Comparison of ENCODE assay signal across 14 cellular contexts in the genomic region with DNA sequence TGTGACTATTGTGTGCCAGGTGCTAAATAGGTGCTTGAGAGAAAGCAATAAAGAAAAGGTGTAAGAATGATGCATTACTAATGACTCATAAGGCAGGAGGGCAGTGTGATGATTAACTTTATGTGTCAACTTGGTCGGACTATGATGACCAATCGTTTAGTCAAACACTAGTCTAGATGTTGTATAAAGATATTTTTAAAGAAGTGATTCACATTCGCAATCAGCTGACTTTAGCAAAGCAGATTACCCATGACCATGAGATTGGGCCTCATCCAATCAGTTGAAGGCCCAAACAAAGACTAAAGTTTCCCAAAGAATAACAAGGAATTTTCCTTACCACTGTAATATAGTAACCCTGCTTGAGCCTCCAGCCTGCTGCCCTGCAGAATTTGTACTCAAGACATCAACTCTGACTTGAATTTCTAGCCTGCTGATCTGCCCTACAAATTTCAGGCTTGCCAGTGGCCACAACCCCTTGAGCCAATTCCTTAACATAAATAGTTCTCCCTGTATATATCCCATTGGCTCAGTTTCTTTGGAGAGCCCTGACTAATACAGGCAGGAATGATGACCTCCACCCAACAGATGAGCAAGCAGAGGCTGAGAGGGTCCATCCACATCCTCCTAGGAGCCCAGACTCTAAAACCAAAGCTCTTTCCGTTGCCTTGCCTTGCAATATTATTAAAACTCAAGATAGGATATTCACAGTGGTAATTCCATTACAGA.
A peak's percentile ranks its signal among the peaks of the same experiment; 100 is the strongest.
DNase-seq lines count a peak whose midpoint lies in the region; ATAC-seq and TF ChIP-seq lines count a peak whose summit lies in the region.
"Had no signal": no experiment of that assay in that cellular context is flagged by ENCODE, and none has a peak within 500 bp of the region (broad histone marks: within the 10 kb centered on the region; RNA-seq: fewer than 3 reads in every experiment).

No MANE protein-coding gene starts in this region.

- peak overlapping the region in 1 of 2 experiments; percentile 13; a peak in 1 of 4 replicates for H4K8ac ChIP-seq in IMR-90 (ENCODE audit: low read depth in 2 of 2, low read length in 2 of 2)

- TF ChIP-seq CTCF in AG09319 (IDR thresholded peaks at IDR 0.05; ENCODE audit: low read depth, low read length), result no peak
- no peak for TF ChIP-seq CTCF in IMR-90 (conservative IDR thresholded peaks at IDR 0.05; ENCODE audit: low read depth, low read length)
- no peak for TF ChIP-seq CTCF in chondrocyte (IDR thresholded peaks at IDR 0.05)
- TF ChIP-seq CTCF in lung (IDR thresholded peaks at IDR 0.05; ENCODE audit: control extremely low read depth, extremely low read depth), result no peak

- H3K36me3 Mint-ChIP-seq in chondrocyte (ENCODE audit: low read depth), result no peaks in the 10 kb centered on the region
- H3K36me3 Mint-ChIP-seq: CD14-positive monocyte, IgD-negative memory B cell had no signal

- intact Hi-C loops in IMR-90 (cut with micrococcal nuclease), result no loop called here

- no peak overlapping the region for H2AFZ ChIP-seq in IMR-90 (replicated peaks; ENCODE audit: low read length, poor library complexity)

- 0 out of 2 replicates have a peak overlapping the region, but pooled peaks have one; percentile 21 for H3K4ac ChIP-seq in IMR-90 (ENCODE audit: low read depth, low read length)

- peak overlapping the region; percentile 48 for H2BK120ac ChIP-seq in IMR-90 (ENCODE audit: low read depth, low read length)

- TF ChIP-seq RAD21 in IMR-90 (IDR thresholded peaks at IDR 0.05; ENCODE audit: low read length), result no peak

- POLR2A ChIA-PET in IMR-90 (lab: Charles Lee; ENCODE audit: unreplicated experiment), result no interaction called here

- dilution Hi-C loops in IMR-90 (cut with HindIII; ENCODE audit: low sequenced_read_pairs, unreplicated experiment), result no loop called here

- H3K18ac ChIP-seq in IMR-90 (ENCODE audit: low read depth, low read length), result no peak overlapping the region

- peak overlapping the region; percentile 43; the same call in 1 of the 2 replicates for H2BK20ac ChIP-seq in IMR-90 (ENCODE audit: low read depth, low read length)

- H3K9ac ChIP-seq in IMR-90 (ENCODE audit: low read depth, low read length), result no peak overlapping the region

- H3K9me3 ChIP-seq in IMR-90 (ENCODE audit: control insufficient read depth, insufficient read depth, low read length), result peaks cover 2% of the 10 kb centered on the region; the same call in 1 of the 2 replicates
- peaks cover 0 to 4% of the 10 kb centered on the region in 2 donors for H3K9me3 ChIP-seq in lung (ENCODE audit: control insufficient read depth in 2 of 2, insufficient read depth in 1 of 2, low read length in 1 of 2)
- H3K9me3 ChIP-seq: adrenal gland, prostate gland had no signal

- in situ Hi-C loops in IMR-90 (cut with MboI; ENCODE audit: low sequenced_read_pairs), result no loop called here

- no peak overlapping the region for H2AK9ac ChIP-seq in IMR-90 (replicated peaks; ENCODE audit: low read depth, low read length, poor library complexity)

- peak overlapping the region; percentile 53 for H2BK5ac ChIP-seq in IMR-90 (ENCODE audit: low read depth, low read length, poor library complexity, severe bottlenecking)

- H3K9me1 ChIP-seq in IMR-90 (ENCODE audit: insufficient read depth, low read length), result no peaks in the 10 kb centered on the region

- peaks cover 9% of the 10 kb centered on the region for H3K4me1 Mint-ChIP-seq in chondrocyte (ENCODE audit: low read depth)
- H3K4me1 Mint-ChIP-seq: CD14-positive monocyte, IgD-negative memory B cell had no signal

- H3K27me3 Mint-ChIP-seq in chondrocyte (ENCODE audit: low read depth), result peaks cover 2% of the 10 kb centered on the region

- WGBS in IMR-90 (ENCODE audit: extremely low coverage in 2 of 2, insufficient read length in 1 of 2), 2 experiments, result no CpG with 5 or more reads among the region's 4 CpGs
- 75 to 82% methylated on average over 4 of the region's 4 CpGs for WGBS in lung, 2 donors

- CTCF ChIA-PET in IMR-90 (lab: Yijun Ruan, JAX), result interaction anchor here (1.4 kb wide), 1 partner anchor 11 kb away, joined by 3 read pairs; no protein-coding TSS in a partner anchor

- no peak overlapping the region for H3K4me3 Mint-ChIP-seq in chondrocyte (ENCODE audit: unreplicated experiment)
- H3K4me3 Mint-ChIP-seq: CD14-positive monocyte, IgD-negative memory B cell had no signal

- H3K27ac Mint-ChIP-seq in chondrocyte (ENCODE audit: unreplicated experiment), result peak overlapping the region; percentile 9
- H3K27ac Mint-ChIP-seq: CD14-positive monocyte, IgD-negative memory B cell had no signal

- H3K23ac ChIP-seq in IMR-90 (ENCODE audit: low read depth, low read length), result 0 out of 2 replicates have a peak overlapping the region, but pooled peaks have one; percentile 69

- H3K4me1 ChIP-seq in IMR-90 (ENCODE audit: control insufficient read depth, insufficient read depth, low read length) (no peaks in the 10 kb centered on the region; the same call in 1 of the 2 replicates), lung (ENCODE audit: control insufficient read depth in 2 of 2, insufficient read depth in 2 of 2, low read length in 2 of 2) (no peaks in the 10 kb centered on the region)
- H3K4me1 ChIP-seq: adrenal gland, prostate gland had no signal

- ATAC-seq in IMR-90 (ENCODE audit: low read depth) (peak; percentile 89), lung (ENCODE audit: insufficient read depth, low FRiP score) (peak; percentile 19)

- H3K56ac ChIP-seq in IMR-90 (ENCODE audit: extremely low read depth, insufficient read depth, low read length), result no peak overlapping the region

- peaks cover 4% of the 10 kb centered on the region for H3K9me3 Mint-ChIP-seq in chondrocyte (ENCODE audit: low read depth)

- no peak overlapping the region for H2AK5ac ChIP-seq in IMR-90 (ENCODE audit: low read depth, low read length)

- peaks cover 3% of the 10 kb centered on the region; the same call in 1 of the 2 replicates for H3K27me3 ChIP-seq in IMR-90 (ENCODE audit: control insufficient read depth, insufficient read depth, low read length)
- no peaks in the 10 kb centered on the region for H3K27me3 ChIP-seq in lung (ENCODE audit: control insufficient read depth, insufficient read depth)
- H3K27me3 ChIP-seq: adrenal gland had no signal

- H3K4me2 ChIP-seq in IMR-90 (ENCODE audit: low read depth, low read length), result no peak overlapping the region; the same call in 1 of the 2 replicates

- H4K20me1 ChIP-seq in IMR-90 (ENCODE audit: insufficient read depth, low read length), result no peaks in the 10 kb centered on the region

- no peak overlapping the region for H4K5ac ChIP-seq in IMR-90 (ENCODE audit: low read depth, low read length)

- no peak overlapping the region for H4K91ac ChIP-seq in IMR-90 (ENCODE audit: insufficient read depth, low read depth, low read length)

- H3K36me3 ChIP-seq in IMR-90 (ENCODE audit: control insufficient read depth, insufficient read depth, low read length), result no peaks in the 10 kb centered on the region
- no peaks in the 10 kb centered on the region for H3K36me3 ChIP-seq in lung (ENCODE audit: control insufficient read depth in 2 of 2, insufficient read depth in 2 of 2, low read length in 2 of 2)
- H3K36me3 ChIP-seq: adrenal gland, prostate gland had no signal

- no peak overlapping the region for H2BK15ac ChIP-seq in IMR-90 (ENCODE audit: low read depth, low read length)

- no peak overlapping the region for H3K4me3 ChIP-seq in IMR-90 (ENCODE audit: insufficient read depth, low read depth, low read length)
- no peak overlapping the region for H3K4me3 ChIP-seq in lung
- H3K4me3 ChIP-seq: adrenal gland, prostate gland had no signal

- TF ChIP-seq POLR2A in IMR-90 (IDR thresholded peaks at IDR 0.05; ENCODE audit: low read depth, low read length), result no peak

- H3K27ac ChIP-seq in IMR-90 (ENCODE audit: insufficient read depth, low read length), result no peak overlapping the region
- H3K27ac ChIP-seq in lung (ENCODE audit: low read depth in 1 of 2, low read length in 1 of 2), result no peak overlapping the region
- H3K27ac ChIP-seq: adrenal gland, prostate gland had no signal

- DNase-seq in AG09319 (ENCODE audit: extremely low read depth, low read depth) (peak; percentile 8), IMR-90 (peak; percentile 90), chondrocyte (ENCODE audit: low spot score) (no peak), lung (ENCODE audit: low spot score) (no peak), nucleus accumbens (lab: John Stamatoyannopoulos, UW) (no peak), NCI-H2107 treated with DMSO at 0.1 percent for 48 hours (lab: John Stamatoyannopoulos, UW; ENCODE audit: unreplicated experiment) (no peak), NCI-H1048 (lab: John Stamatoyannopoulos, UW) (no peak)
- no peak for DNase-seq in activated CD8-positive, alpha-beta memory T cell treated with anti-CD3 and anti-CD28 coated beads for 24 hours
- DNase-seq: adrenal gland, erythroblast, NCI-H524 had no signal

- BruUV-seq in IMR-90 (replicated peaks; lab: Mats Ljungman, UMichigan), result no TSS peak

- no peaks in the 10 kb centered on the region for H3K79me1 ChIP-seq in IMR-90 (ENCODE audit: low read depth in 1 of 2, low read length in 2 of 2)

- no peak overlapping the region for H3K14ac ChIP-seq in IMR-90 (replicated peaks; ENCODE audit: low read depth, low read length)

TF ChIP-seq in IMR-90, 13 proteins besides CTCF, POLR2A, EP300 and RAD21 (continues in another document):
- TF ChIP-seq CHD1 (IDR thresholded peaks at IDR 0.05; ENCODE audit: low read depth, low read length) (no peak), MXI1 (IDR thresholded peaks at IDR 0.05; ENCODE audit: borderline replicate concordance, low read depth, low read length) (no peak), RCOR1 (IDR thresholded peaks at IDR 0.05; ENCODE audit: insufficient replicate concordance, low read length) (no peak), CEBPB (IDR thresholded peaks at IDR 0.05; ENCODE audit: low read depth, low read length) (peak; percentile 38; the same call in 1 of the 2 replicates), MAZ (IDR thresholded peaks at IDR 0.05; ENCODE audit: borderline replicate concordance, low read depth, low read length) (no peak), NFE2L2 (IDR thresholded peaks at IDR 0.05; ENCODE audit: low read depth, low read length) (no peak), SMC3 (IDR thresholded peaks at IDR 0.05; ENCODE audit: low read depth, low read length) (no peak), FOS (IDR thresholded peaks at IDR 0.05; ENCODE audit: low read depth, low read length) (peak; percentile 93), BHLHE40 (IDR thresholded peaks at IDR 0.05; ENCODE audit: low read depth, low read length) (peak; percentile 57; the same call in 1 of the 2 replicates)
- TF ChIP-seq, protein P1, sequence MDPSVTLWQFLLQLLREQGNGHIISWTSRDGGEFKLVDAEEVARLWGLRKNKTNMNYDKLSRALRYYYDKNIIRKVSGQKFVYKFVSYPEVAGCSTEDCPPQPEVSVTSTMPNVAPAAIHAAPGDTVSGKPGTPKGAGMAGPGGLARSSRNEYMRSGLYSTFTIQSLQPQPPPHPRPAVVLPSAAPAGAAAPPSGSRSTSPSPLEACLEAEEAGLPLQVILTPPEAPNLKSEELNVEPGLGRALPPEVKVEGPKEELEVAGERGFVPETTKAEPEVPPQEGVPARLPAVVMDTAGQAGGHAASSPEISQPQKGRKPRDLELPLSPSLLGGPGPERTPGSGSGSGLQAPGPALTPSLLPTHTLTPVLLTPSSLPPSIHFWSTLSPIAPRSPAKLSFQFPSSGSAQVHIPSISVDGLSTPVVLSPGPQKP (IDR thresholded peaks at IDR 0.05; ENCODE audit: borderline replicate concordance, low read depth, low read length), result no peak

Comparison
In these comparisons a context has a peak if more than half of its experiments do, and no peak if none do; other contexts are left out.
1. DNase-seq: peak in AG09319 (single experiment) and IMR-90 (single experiment); none in chondrocyte (single experiment), lung (single experiment), nucleus accumbens (0 of 56), NCI-H2107 treated with DMSO at 0.1 percent for 48 hours (single experiment), NCI-H1048 (single experiment) and activated CD8-positive, alpha-beta memory T cell treated with anti-CD3 and anti-CD28 coated beads for 24 hours (single experiment).